In the genomic region with DNA sequence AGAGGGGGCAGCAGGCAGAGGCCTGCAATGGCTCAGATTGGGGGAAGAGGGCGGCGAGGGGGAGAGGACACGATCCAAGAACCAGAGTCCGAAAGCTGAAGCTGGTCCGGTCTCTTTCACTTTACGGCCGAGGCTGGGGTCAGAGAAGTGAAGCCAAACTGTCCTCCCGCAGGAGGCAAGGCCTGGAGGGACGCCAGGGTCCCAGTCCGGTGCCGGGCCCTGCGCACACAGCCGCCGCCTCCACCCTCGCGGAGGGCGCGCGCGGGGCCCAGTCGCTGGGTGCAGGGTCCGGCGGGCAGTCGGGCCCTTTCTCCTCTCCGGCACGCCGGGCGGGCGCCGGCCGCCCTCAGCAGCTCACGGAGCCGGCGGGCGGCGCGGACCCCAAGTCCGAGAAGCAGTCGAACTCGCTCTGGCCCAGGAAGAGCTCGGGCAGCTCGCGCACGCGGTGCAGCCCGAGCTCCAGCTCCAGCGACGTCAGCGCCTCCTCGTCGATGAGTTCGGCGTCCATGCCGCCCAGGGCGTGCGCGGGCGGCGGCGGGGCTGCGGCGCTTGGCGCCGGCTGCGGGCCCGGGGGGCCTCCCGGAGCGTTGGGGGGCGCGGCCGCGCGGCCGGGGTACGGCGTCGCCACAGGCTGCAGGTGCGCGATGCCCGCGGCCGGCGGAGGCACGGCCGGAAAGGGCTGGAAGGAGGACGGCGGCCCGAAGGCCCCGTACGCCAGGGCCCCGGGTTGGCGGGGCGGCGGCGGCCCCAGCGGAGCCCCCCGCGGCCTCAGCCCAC, we compare ENCODE assay signal across 8 cellular contexts. TPM values are rescaled to one million over a fixed set of nuclear protein-coding genes. Genes with fewer than 3 reads are reported as not detected.
DNase-seq lines count a peak whose midpoint lies in the region; TF ChIP-seq lines count a peak whose summit lies in the region.

No MANE protein-coding gene starts in this region.

- no peaks in the 10 kb centered on the region for H3K9me3 Mint-ChIP-seq in T-helper 1 cell treated with Interleukin-12 subunit alpha and Interleukin-12 subunit beta and Interleukin-4 antibody, amounts not matched to agents 30 μg/mL and 1 μg/mL, for 36 hours

- H3F3A ChIP-seq in GM23248 (ENCODE audit: insufficient read depth) = no peaks in the 10 kb centered on the region

- no peak for TF ChIP-seq POLR2A in lower leg skin (IDR thresholded peaks at IDR 0.05)

- H4K20me1 ChIP-seq in GM23248 (ENCODE audit: insufficient read depth) = no peaks in the 10 kb centered on the region

- H3K27me3 ChIP-seq in GM23248 (replicated peaks; ENCODE audit: insufficient read depth) = peaks cover 6% of the 10 kb centered on the region; the same call in 1 of the 2 replicates
- peaks cover 10% of the 10 kb centered on the region for H3K27me3 ChIP-seq in colonic mucosa

- in situ Hi-C loops in GM23248 (cut with MboI) = no loop called here

- H3K36me3 Mint-ChIP-seq in T-helper 1 cell treated with Interleukin-12 subunit alpha and Interleukin-12 subunit beta and Interleukin-4 antibody, amounts not matched to agents 30 μg/mL and 1 μg/mL, for 36 hours (ENCODE audit: low read depth) = peaks cover 2% of the 10 kb centered on the region

- H3K4me3 ChIP-seq in GM23248 (peak overlapping the region; percentile 69), colonic mucosa (peak overlapping the region; percentile 73), lower leg skin (ENCODE audit: low read depth, poor library complexity, severe bottlenecking) (peak overlapping the region; percentile 44)

- peak overlapping the region; percentile 51 for H3K9ac ChIP-seq in GM23248
- H3K9ac ChIP-seq in colonic mucosa (ENCODE audit: low read depth in 2 of 2, low read length in 2 of 2) = peak overlapping the region; percentile 61 to 89

- TF ChIP-seq CTCF in colonic mucosa (IDR thresholded peaks at IDR 0.05) (no peak), lower leg skin (IDR thresholded peaks at IDR 0.05) (no peak), GM10266 (IDR thresholded peaks at IDR 0.05; ENCODE audit: control insufficient read depth, insufficient read depth, low read depth, missing control alignments) (no peak)

- intact Hi-C loops in colonic mucosa (cut with DNase I) (loop anchor here (5.0 kb wide), 1 partner anchor 194 kb away; the partner anchor contains the start of gene RIMS3), lower leg skin (cut with DNase I; ENCODE audit: low total_unique reads) (no loop called here)

- H3K4me1 Mint-ChIP-seq in T-helper 1 cell treated with Interleukin-12 subunit alpha and Interleukin-12 subunit beta and Interleukin-4 antibody, amounts not matched to agents 30 μg/mL and 1 μg/mL, for 36 hours (ENCODE audit: low read depth) = peaks cover 13% of the 10 kb centered on the region

- peak overlapping the region; percentile 86 for H3K4me3 Mint-ChIP-seq in T-helper 1 cell treated with Interleukin-12 subunit alpha and Interleukin-12 subunit beta and Interleukin-4 antibody, amounts not matched to agents 30 μg/mL and 1 μg/mL, for 36 hours

- H3K36me3 ChIP-seq in GM23248 (ENCODE audit: low read depth) (no peaks in the 10 kb centered on the region), colonic mucosa (no peaks in the 10 kb centered on the region)

- H3K4me2 ChIP-seq in GM23248 (ENCODE audit: unreplicated experiment) = peak overlapping the region; percentile 79

- no peaks in the 10 kb centered on the region for H3K9me2 ChIP-seq in GM23248 (ENCODE audit: insufficient read depth)

- H3K9me3 ChIP-seq in GM23248 (ENCODE audit: low read depth) (no peaks in the 10 kb centered on the region), colonic mucosa (no peaks in the 10 kb centered on the region)

- peak overlapping the region; percentile 79 for H2AFZ ChIP-seq in GM23248

- no peaks in the 10 kb centered on the region for H3K79me2 ChIP-seq in GM23248 (ENCODE audit: insufficient read depth)

- H3K27me3 Mint-ChIP-seq in T-helper 1 cell treated with Interleukin-12 subunit alpha and Interleukin-12 subunit beta and Interleukin-4 antibody, amounts not matched to agents 30 μg/mL and 1 μg/mL, for 36 hours (ENCODE audit: low read depth) = peaks cover 30% of the 10 kb centered on the region

- H3K27ac ChIP-seq in GM23248 (no peak overlapping the region), colonic mucosa (no peak overlapping the region)

- no peaks in the 10 kb centered on the region for H3K4me1 ChIP-seq in GM23248 (ENCODE audit: insufficient read depth)
- no peaks in the 10 kb centered on the region for H3K4me1 ChIP-seq in colonic mucosa

- 22 to 23% methylated on average over 64 to 69 of the region's 98 CpGs for WGBS in GM23248 (ENCODE audit: low coverage in 1 of 2, low lambda C conversion rate in 2 of 2, missing lambda C conversion rate in 2 of 2), 2 experiments
- WGBS in lower leg skin, 2 donors = 4 to 12% methylated on average over 26 to 47 of the region's 98 CpGs

- DNase-seq in AG08396 (ENCODE audit: low spot score) = peak; percentile 67
- peak; percentile 75 for DNase-seq in GM23248
- DNase-seq in colonic mucosa = peak; percentile 38
- DNase-seq in lower leg skin (ENCODE audit: low spot score in 2 of 2) = no peak
- peak; percentile 5 for DNase-seq in stimulated activated naive CD4-positive, alpha-beta T cell treated with Interleukin-2 at 50 U/mL for 16 hours (lab: John Stamatoyannopoulos, UW)
- DNase-seq in cerebellar cortex (ENCODE audit: low spot score) = no peak
- DNase-seq in GM10266 (ENCODE audit: extremely low spot score) = no peak

- H3K27ac Mint-ChIP-seq in T-helper 1 cell treated with Interleukin-12 subunit alpha and Interleukin-12 subunit beta and Interleukin-4 antibody, amounts not matched to agents 30 μg/mL and 1 μg/mL, for 36 hours = peak overlapping the region; percentile 76

RNA-seq across cellular contexts. Expression of gene CITED4, which starts 0.7 kb away (rescaled TPM):
- total RNA-seq in GM23248 (2014; rRNA removed; shearing (Covaris generic)) = not detected in 2 replicates
- 0.19 TPM in 1 of 2 replicates, not detected in the other for polyA plus RNA-seq in GM23248 (2016; fragmentation: Nextera tagmentation; extraction: Ambion mirVana)
- 1 to 10 TPM; 3.4 to 5.8 TPM for total RNA-seq in colonic mucosa
- total RNA-seq in lower leg skin = 100 to 1,000 TPM; 135 to 172 (median 150) TPM

Comparison
In these comparisons a context has a peak if more than half of its experiments do, and no peak if none do; other contexts are left out.
1. DNase-seq: peak in AG08396 (single experiment), GM23248 (single experiment), colonic mucosa (single experiment) and stimulated activated naive CD4-positive, alpha-beta T cell treated with Interleukin-2 at 50 U/mL for 16 hours (single experiment); none in lower leg skin (0 of 2), cerebellar cortex (single experiment) and GM10266 (single experiment).
2. RNA of gene CITED4, which starts 0.7 kb away (total RNA-seq): 135 to 172 TPM in lower leg skin; 3.4 to 5.8 TPM in colonic mucosa and not detected in GM23248; every median in the first group is over 10 times any median in the second.
3. Peak in every context shown above with its lines, with median percentiles within 50 percentile points of each other: H3K4me3 ChIP-seq.